ENCODE assay signal across 32 cellular contexts in genomic region chr7:155705656-155706360, GRCh38.
DNase-seq lines count a peak whose midpoint lies in the region; ATAC-seq and TF ChIP-seq lines count a peak whose summit lies in the region.
"Had no signal": no experiment of that assay in that cellular context is flagged by ENCODE, and none has a peak within 500 bp of the region (broad histone marks: within the 10 kb centered on the region; RNA-seq: fewer than 3 reads in every experiment).

No MANE protein-coding gene starts in this region.

- no peak overlapping the region for H2BK20ac ChIP-seq in H9 (ENCODE audit: low read depth, low read length, poor library complexity, severe bottlenecking)

- H3K79me2 ChIP-seq in H9 (ENCODE audit: insufficient read depth, low read length) (peaks cover 4% of the 10 kb centered on the region; the same call in 1 of the 2 replicates), GM23248 (ENCODE audit: insufficient read depth) (peaks cover 90% of the 10 kb centered on the region)

- no peaks in the 10 kb centered on the region for H3K9me2 ChIP-seq in GM23248 (ENCODE audit: insufficient read depth)
- H3K9me2 ChIP-seq: SK-N-SH had no signal

- intact Hi-C loops in activated T-helper 2 cell treated with anti-CD3 and anti-CD28 coated beads, Interferon-gamma antibody, Interleukin-2, Interleukin-4, amounts not matched to agents 10 μg/mL and 5 μg/mL and 100 μg/mL, durations not matched to agents 14 hours and 24 hours and 36 hours (cut with micrococcal nuclease), result loop anchor here (10.0 kb wide), 1 partner anchor 111 kb away; no protein-coding TSS in a partner anchor

- H3K56ac ChIP-seq in H9 (ENCODE audit: insufficient read length, low read depth, low read length), result no peak overlapping the region

- in situ Hi-C loops in GM23248 (cut with MboI), result no loop called here

- DNase-seq in H9 (no peak), LHCN-M2 (ENCODE audit: low read depth) (peak; percentile 16), naive B cell (no peak), AG08396 (ENCODE audit: low spot score) (no peak), GM23248 (no peak), RPMI8226 (no peak)
- no peak for DNase-seq in activated T-helper 2 cell treated with anti-CD3 and anti-CD28 coated beads, Interferon-gamma antibody, Interleukin-2, Interleukin-4, amounts not matched to agents 10 μg/mL and 5 μg/mL and 100 μg/mL, durations not matched to agents 14 hours and 24 hours and 36 hours (ENCODE audit: low spot score)
- DNase-seq: activated CD4-positive, alpha-beta memory T cell treated with anti-CD3 and anti-CD28 coated beads, Interleukin-2, amount 10 ng/mL, durations not matched to agents 7 days and 5 days; activated CD4-positive, CD25-positive, alpha-beta regulatory T cell treated with anti-CD3 and anti-CD28 coated beads, Interleukin-2, amount 50 U/mL, for 72 hours; activated CD8-positive, alpha-beta memory T cell treated with anti-CD3 and anti-CD28 coated beads, Interleukin-2, amount 50 U/mL, for 4 hours; anterior cingulate cortex; COR-L47; DMS53; effector memory CD4-positive, alpha-beta T cell; HCEC 1CT; head of caudate nucleus; Karpas-422; naive thymus-derived CD4-positive, alpha-beta T cell; NCI-H1092; NCI-H1694 treated with DMSO at 0.1 percent for 48 hours; NCI-H82; nucleus accumbens; SK-N-SH; transverse colon had no signal

- H3K9me3 ChIP-seq in H9 (ENCODE audit: control insufficient read depth, low read depth, low read length), result no peaks in the 10 kb centered on the region
- H3K9me3 ChIP-seq in GM23248 (ENCODE audit: low read depth), result no peaks in the 10 kb centered on the region
- H3K9me3 ChIP-seq: BLaER1 treated with 17β-estradiol and CSF1 and Interleukin-3, amounts not matched to agents 10 nM and 100 nM; SK-N-SH; transverse colon had no signal

- no peak for TF ChIP-seq CTCF in H9 (conservative IDR thresholded peaks at IDR 0.05)

- no peak overlapping the region for H3K4ac ChIP-seq in H9 (ENCODE audit: low read depth, low read length)

- WGBS in H9 (ENCODE audit: extremely low coverage, insufficient read length, low lambda C conversion rate), result no CpG with 5 or more reads among the region's 16 CpGs
- 88% methylated on average over 16 of the region's 16 CpGs for WGBS in GM23248 (ENCODE audit: low coverage in 1 of 2, low lambda C conversion rate in 2 of 2, missing lambda C conversion rate in 2 of 2), 2 experiments

- H4K20me1 ChIP-seq in H9 (ENCODE audit: control insufficient read depth, insufficient read depth, insufficient read length) (no peaks in the 10 kb centered on the region), GM23248 (ENCODE audit: insufficient read depth) (0 out of 2 replicates have a peak, but pooled peaks cover 9% of the 10 kb centered on the region)

- H3K27ac ChIP-seq in H9 (ENCODE audit: insufficient read length, low read depth, low read length), result no peak overlapping the region
- no peak overlapping the region for H3K27ac ChIP-seq in GM23248
- H3K27ac ChIP-seq: BLaER1 treated with 17β-estradiol and CSF1 and Interleukin-3, amounts not matched to agents 10 nM and 100 nM; coronary artery; RWPE1; transverse colon had no signal

- no peak overlapping the region for H4K91ac ChIP-seq in H9 (ENCODE audit: insufficient read length, low read depth, low read length)

- H3K4me2 ChIP-seq in H9 (ENCODE audit: insufficient read depth, insufficient read length, low read length) (no peak overlapping the region), GM23248 (ENCODE audit: unreplicated experiment) (no peak overlapping the region)
- H3K4me2 ChIP-seq: BLaER1 treated with 17β-estradiol and CSF1 and Interleukin-3, amounts not matched to agents 10 nM and 100 nM; SK-N-SH had no signal

- H4K5ac ChIP-seq in H9 (ENCODE audit: insufficient read length, low read depth, low read length), result no peak overlapping the region

- H3K27ac Mint-ChIP-seq in H9, result peak overlapping the region in 2 of 3 experiments; percentile 1 to 65; a peak in 2 of 7 replicates
- H3K27ac Mint-ChIP-seq in activated T-helper 2 cell treated with anti-CD3 and anti-CD28 coated beads, Interferon-gamma antibody, Interleukin-2, Interleukin-4, amounts not matched to agents 10 μg/mL and 5 μg/mL and 100 μg/mL, durations not matched to agents 14 hours and 24 hours and 36 hours, result peak overlapping the region; percentile 36
- H3K27ac Mint-ChIP-seq in naive B cell, result peak overlapping the region; percentile 14 to 83 (median 40)
- H3K27ac Mint-ChIP-seq: activated CD4-positive, alpha-beta memory T cell treated with anti-CD3 and anti-CD28 coated beads, Interleukin-2, amount 10 ng/mL, durations not matched to agents 7 days and 5 days; stimulated activated effector memory CD8-positive, alpha-beta T cell treated with anti-CD3 and anti-CD28 coated beads, Interleukin-12 subunit alpha, Interleukin-12 subunit beta, amount 100 ng/mL, for 72 hours; T-helper 1 cell treated with Interleukin-12 subunit alpha and Interleukin-12 subunit beta and Interleukin-4 antibody, amounts not matched to agents 30 μg/mL and 1 μg/mL, for 36 hours had no signal

- H2BK12ac ChIP-seq in H9 (ENCODE audit: insufficient read length, low read depth, low read length), result no peak overlapping the region

- ATAC-seq in naive B cell (ENCODE audit: low read depth in 2 of 2), result no peak
- ATAC-seq: HepG2; naive thymus-derived CD4-positive, alpha-beta T cell; stimulated activated effector memory CD8-positive, alpha-beta T cell treated with anti-CD3 and anti-CD28 coated beads, Interleukin-12 subunit alpha, Interleukin-12 subunit beta, amount 100 ng/mL, for 72 hours had no signal

- no peaks in the 10 kb centered on the region for H3F3A ChIP-seq in GM23248 (ENCODE audit: insufficient read depth)

- H2AFZ ChIP-seq in H9 (ENCODE audit: low read length) (no peak overlapping the region), GM23248 (no peak overlapping the region)

- H3K9ac ChIP-seq in H9 (ENCODE audit: extremely low read depth, insufficient read length, low read length), result no peak overlapping the region
- H3K9ac ChIP-seq in GM23248, result no peak overlapping the region
- H3K9ac ChIP-seq: BLaER1 treated with 17β-estradiol and CSF1 and Interleukin-3, amounts not matched to agents 10 nM and 100 nM; SK-N-SH had no signal

- H3K4me1 Mint-ChIP-seq in H9 (no peaks in the 10 kb centered on the region), naive B cell (peaks cover 0 to 7% (median 4%) of the 10 kb centered on the region in 3 donors)
- peaks cover 20% of the 10 kb centered on the region for H3K4me1 Mint-ChIP-seq in activated T-helper 2 cell treated with anti-CD3 and anti-CD28 coated beads, Interferon-gamma antibody, Interleukin-2, Interleukin-4, amounts not matched to agents 10 μg/mL and 5 μg/mL and 100 μg/mL, durations not matched to agents 14 hours and 24 hours and 36 hours (ENCODE audit: low read depth)

- no peak overlapping the region for H2AK5ac ChIP-seq in H9 (ENCODE audit: insufficient read length, low read length)

- H3K36me3 ChIP-seq in GM23248 (ENCODE audit: low read depth), result peaks cover 53% of the 10 kb centered on the region

- H3K23ac ChIP-seq in H9 (ENCODE audit: insufficient read length, low read depth, low read length), result no peak overlapping the region

- no peaks in the 10 kb centered on the region for H3K4me1 ChIP-seq in H9 (ENCODE audit: insufficient read depth, low read length)
- H3K4me1 ChIP-seq in GM23248 (ENCODE audit: insufficient read depth), result no peaks in the 10 kb centered on the region

- H3K27me3 ChIP-seq in H9 (ENCODE audit: insufficient read depth, low read length), result no peaks in the 10 kb centered on the region
- no peaks in the 10 kb centered on the region for H3K27me3 ChIP-seq in GM23248 (replicated peaks; ENCODE audit: insufficient read depth)
- H3K27me3 ChIP-seq: BLaER1 treated with 17β-estradiol and CSF1 and Interleukin-3, amounts not matched to agents 10 nM and 100 nM; transverse colon had no signal

- peaks cover 5% of the 10 kb centered on the region for H3K79me1 ChIP-seq in H9 (ENCODE audit: insufficient read depth, low read depth, low read length, poor library complexity, severe bottlenecking)

- no peak overlapping the region for H3K4me3 ChIP-seq in GM23248
- H3K4me3 ChIP-seq: BLaER1 treated with 17β-estradiol and CSF1 and Interleukin-3, amounts not matched to agents 10 nM and 100 nM; coronary artery; transverse colon had no signal

- no peaks in the 10 kb centered on the region for H3K23me2 ChIP-seq in H9 (ENCODE audit: insufficient read length, low read depth, low read length, poor library complexity, severe bottlenecking)

- H3K27me3 Mint-ChIP-seq in H9 (ENCODE audit: low read depth) (no peaks in the 10 kb centered on the region), naive B cell (no peaks in the 10 kb centered on the region)
- no peaks in the 10 kb centered on the region for H3K27me3 Mint-ChIP-seq in activated T-helper 2 cell treated with anti-CD3 and anti-CD28 coated beads, Interferon-gamma antibody, Interleukin-2, Interleukin-4, amounts not matched to agents 10 μg/mL and 5 μg/mL and 100 μg/mL, durations not matched to agents 14 hours and 24 hours and 36 hours (ENCODE audit: low read depth)
- H3K27me3 Mint-ChIP-seq: activated CD4-positive, alpha-beta memory T cell treated with anti-CD3 and anti-CD28 coated beads, Interleukin-2, amount 10 ng/mL, durations not matched to agents 7 days and 5 days; activated naive CD4-positive, alpha-beta T cell treated with anti-CD3 and anti-CD28 coated beads, Interleukin-2, amount 50 U/mL, for 24 hours; naive thymus-derived CD4-positive, alpha-beta T cell; progenitor cell of endocrine pancreas had no signal

- no peak overlapping the region for H3K14ac ChIP-seq in H9 (ENCODE audit: insufficient read depth, low read length)

- no peak overlapping the region for H2BK120ac ChIP-seq in H9 (ENCODE audit: low read depth, low read length, poor library complexity, severe bottlenecking)

- H4K8ac ChIP-seq in H9 (replicated peaks; ENCODE audit: insufficient read length, low read depth, low read length), result no peak overlapping the region

- H3K18ac ChIP-seq in H9 (ENCODE audit: insufficient read length, low read depth, low read length), result no peak overlapping the region

- no peak overlapping the region for H3T11ph ChIP-seq in H9 (ENCODE audit: low read length)

- H3K36me3 Mint-ChIP-seq in H9 (ENCODE audit: insufficient read depth in 1 of 3, low read depth in 3 of 3) (peaks cover 17 to 54% (median 42%) of the 10 kb centered on the region in 3 experiments; a peak in 5 of 7 replicates), naive B cell (peaks cover 27% of the 10 kb centered on the region in 2 donors)
- peaks cover 42% of the 10 kb centered on the region for H3K36me3 Mint-ChIP-seq in activated T-helper 2 cell treated with anti-CD3 and anti-CD28 coated beads, Interferon-gamma antibody, Interleukin-2, Interleukin-4, amounts not matched to agents 10 μg/mL and 5 μg/mL and 100 μg/mL, durations not matched to agents 14 hours and 24 hours and 36 hours (ENCODE audit: low read depth)

- H2BK15ac ChIP-seq in H9 (ENCODE audit: low read depth, low read length), result no peak overlapping the region

- H3K9me3 Mint-ChIP-seq in H9 (no peaks in the 10 kb centered on the region), naive B cell (no peaks in the 10 kb centered on the region)
- no peaks in the 10 kb centered on the region for H3K9me3 Mint-ChIP-seq in activated T-helper 2 cell treated with anti-CD3 and anti-CD28 coated beads, Interferon-gamma antibody, Interleukin-2, Interleukin-4, amounts not matched to agents 10 μg/mL and 5 μg/mL and 100 μg/mL, durations not matched to agents 14 hours and 24 hours and 36 hours
- H3K9me3 Mint-ChIP-seq: activated CD4-positive, alpha-beta memory T cell treated with anti-CD3 and anti-CD28 coated beads, Interleukin-2, amount 10 ng/mL, durations not matched to agents 7 days and 5 days; activated naive CD4-positive, alpha-beta T cell treated with anti-CD3 and anti-CD28 coated beads, Interleukin-2, amount 50 U/mL, for 24 hours; naive thymus-derived CD4-positive, alpha-beta T cell; stimulated activated effector memory CD8-positive, alpha-beta T cell treated with anti-CD3 and anti-CD28 coated beads, Interleukin-12 subunit alpha, Interleukin-12 subunit beta, amount 100 ng/mL, for 72 hours; T-helper 1 cell treated with Interleukin-12 subunit alpha and Interleukin-12 subunit beta and Interleukin-4 antibody, amounts not matched to agents 30 μg/mL and 1 μg/mL, for 36 hours had no signal

- H2BK5ac ChIP-seq in H9 (ENCODE audit: insufficient read length, low read length), result no peak overlapping the region

- H3K4me3 Mint-ChIP-seq in H9 (no peak overlapping the region), naive B cell (peak overlapping the region in 1 of 8 donors; percentile 47)
- H3K4me3 Mint-ChIP-seq in activated T-helper 2 cell treated with anti-CD3 and anti-CD28 coated beads, Interferon-gamma antibody, Interleukin-2, Interleukin-4, amounts not matched to agents 10 μg/mL and 5 μg/mL and 100 μg/mL, durations not matched to agents 14 hours and 24 hours and 36 hours (ENCODE audit: low read depth), result no peak overlapping the region
- H3K4me3 Mint-ChIP-seq: activated CD4-positive, alpha-beta memory T cell treated with anti-CD3 and anti-CD28 coated beads, Interleukin-2, amount 10 ng/mL, durations not matched to agents 7 days and 5 days; activated naive CD4-positive, alpha-beta T cell treated with anti-CD3 and anti-CD28 coated beads, Interleukin-2, amount 50 U/mL, for 24 hours; naive thymus-derived CD4-positive, alpha-beta T cell; stimulated activated effector memory CD8-positive, alpha-beta T cell treated with anti-CD3 and anti-CD28 coated beads, Interleukin-12 subunit alpha, Interleukin-12 subunit beta, amount 100 ng/mL, for 72 hours; T-helper 1 cell treated with Interleukin-12 subunit alpha and Interleukin-12 subunit beta and Interleukin-4 antibody, amounts not matched to agents 30 μg/mL and 1 μg/mL, for 36 hours had no signal
